Comparison of ENCODE assay signal across 1 cellular context in genomic region chr17:35732806-35733136, GRCh38.
TF ChIP-seq lines count a peak whose summit lies in the region.

No MANE protein-coding gene starts in this region.

TF ChIP-seq in HepG2, 621 proteins besides CTCF, POLR2A, EP300 and RAD21:
- no peak for TF ChIP-seq ZBTB49 (CRISPR knock-in tag; IDR thresholded peaks at IDR 0.05; ENCODE audit: borderline replicate concordance)
- TF ChIP-seq POLR2AphosphoS5 (IDR thresholded peaks at IDR 0.05; ENCODE audit: low read depth, low read length) = no peak
- no peak for TF ChIP-seq TOPORS (CRISPR knock-in tag; IDR thresholded peaks at IDR 0.05)
- TF ChIP-seq ZNF510 (CRISPR knock-in tag; IDR thresholded peaks at IDR 0.05; ENCODE audit: low read depth) = no peak
- no peak for TF ChIP-seq ZBTB33 (CRISPR knock-in tag; IDR thresholded peaks at IDR 0.05)
- no peak for TF ChIP-seq ZNF775 (CRISPR knock-in tag; IDR thresholded peaks at IDR 0.05; ENCODE audit: borderline replicate concordance)
- TF ChIP-seq HNF4G (IDR thresholded peaks at IDR 0.05; ENCODE audit: borderline replicate concordance, low read depth, low read length) = no peak
- no peak for TF ChIP-seq HNF4G (CRISPR knock-in tag; IDR thresholded peaks at IDR 0.05; ENCODE audit: borderline replicate concordance, low read depth)
- TF ChIP-seq TMF1 (CRISPR knock-in tag; IDR thresholded peaks at IDR 0.05; ENCODE audit: low read depth) = no peak
- TF ChIP-seq CHCHD3 (CRISPR knock-in tag; IDR thresholded peaks at IDR 0.05) = no peak
- no peak for TF ChIP-seq HNRNPH1 (optimal IDR thresholded peaks at IDR 0.05; ENCODE audit: low read depth, low read length)
- no peak for TF ChIP-seq ELF4 (CRISPR knock-in tag; IDR thresholded peaks at IDR 0.05; ENCODE audit: borderline replicate concordance)
- no peak for TF ChIP-seq MATR3 (CRISPR knock-in tag; IDR thresholded peaks at IDR 0.05)
- no peak for TF ChIP-seq ZNF678 (CRISPR knock-in tag; IDR thresholded peaks at IDR 0.05)
- TF ChIP-seq ATM (IDR thresholded peaks at IDR 0.05; ENCODE audit: borderline replicate concordance) = no peak
- TF ChIP-seq GABPB1 (CRISPR knock-in tag; IDR thresholded peaks at IDR 0.05) = no peak
- TF ChIP-seq ZNF605 (CRISPR knock-in tag; IDR thresholded peaks at IDR 0.05) = no peak
- no peak for TF ChIP-seq HOXA5 (CRISPR knock-in tag; IDR thresholded peaks at IDR 0.05)
- TF ChIP-seq ZNF276 (CRISPR knock-in tag; IDR thresholded peaks at IDR 0.05; ENCODE audit: low read depth) = no peak
- TF ChIP-seq PBX3 (CRISPR knock-in tag; IDR thresholded peaks at IDR 0.05; ENCODE audit: borderline replicate concordance) = no peak
- no peak for TF ChIP-seq ZBTB39 (CRISPR knock-in tag; IDR thresholded peaks at IDR 0.05)
TF ChIP-seq in HepG2: peak in this region for 0.
